Comparison of ENCODE assay signal across 8 cellular contexts in the genomic region with DNA sequence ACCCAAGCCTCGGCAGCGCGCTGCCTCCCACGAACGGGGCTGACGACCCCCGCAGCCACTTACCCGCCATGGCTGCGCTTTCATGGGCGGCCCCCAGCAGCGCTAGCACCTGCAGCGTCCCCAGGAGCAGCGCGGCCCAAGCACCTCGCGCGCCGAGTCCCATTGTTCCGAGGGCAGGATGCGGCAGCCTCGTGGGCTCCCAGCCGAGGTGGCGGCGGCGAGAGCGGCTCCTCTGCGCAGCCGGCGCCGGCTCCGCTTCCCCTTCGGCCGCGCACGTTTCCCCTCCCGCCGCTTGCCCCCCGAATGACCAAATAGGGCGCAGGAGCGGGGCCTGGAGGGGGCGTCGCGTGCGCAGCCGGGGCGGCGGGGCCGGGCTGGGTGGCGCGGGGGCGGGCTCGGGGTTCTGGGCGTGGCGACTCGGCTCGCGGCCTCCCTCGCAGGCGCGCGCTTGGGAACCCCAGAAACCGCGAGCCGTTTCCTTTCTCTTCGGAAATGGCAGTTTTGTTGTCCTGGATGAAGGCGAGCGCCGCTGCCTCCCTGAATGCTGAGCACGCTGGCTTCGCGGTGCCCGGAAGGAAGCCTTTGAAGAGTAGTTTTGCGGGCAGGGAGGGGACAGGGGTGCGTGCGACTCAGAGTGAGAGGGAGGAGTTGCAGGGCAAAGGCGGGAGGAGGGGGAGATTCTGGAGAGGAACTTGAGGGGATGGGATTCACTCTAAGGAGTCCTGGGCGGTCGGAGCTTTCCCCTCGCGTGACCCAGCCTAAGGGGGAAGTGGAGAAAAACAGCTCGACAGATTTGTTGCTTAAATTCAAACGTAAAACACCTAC. TPM values are rescaled to one million over a fixed set of nuclear protein-coding genes. Genes with fewer than 3 reads are reported as not detected.
DNase-seq lines count a peak whose midpoint lies in the region; ATAC-seq, FAIRE-seq and TF ChIP-seq lines count a peak whose summit lies in the region.

Gene TMEM123, minus strand, starts transcription at position 305 of the 825 bp plus-strand sequence. Its CDS starts 142 bp downstream, at position 163.

- H3K27me3 ChIP-seq in right atrium auricular region, result no peaks in the 10 kb centered on the region
- no peaks in the 10 kb centered on the region for H3K27me3 ChIP-seq in uterus

- intact Hi-C loops in uterus (cut with DNase I; ENCODE audit: low total_unique reads), result no loop called here

- H3K9me3 ChIP-seq in right atrium auricular region (no peaks in the 10 kb centered on the region), uterus (no peaks in the 10 kb centered on the region)

- TF ChIP-seq POLR2A in GM12891 (IDR thresholded peaks at IDR 0.05; ENCODE audit: low read depth, low read length), result peak; percentile 35; the same call in 1 of the 2 replicates
- TF ChIP-seq POLR2A in uterus (IDR thresholded peaks at IDR 0.05), result peak; percentile 80 to 86

- peak; percentile 64 for DNase-seq in GM12891 (ENCODE audit: insufficient read length, low spot score)
- DNase-seq in NCI-H1092 (lab: John Stamatoyannopoulos, UW), result peak; percentile 85
- peak; percentile 78 to 96 (median 86) for DNase-seq in T-helper 2 cell
- DNase-seq in amygdala (lab: John Stamatoyannopoulos, UW), result peak in 52 of 56 donors; percentile 24 to 83 (median 64)
- DNase-seq in right atrium auricular region (ENCODE audit: low spot score), result peak; percentile 70
- peak; percentile 79 for DNase-seq in putamen (ENCODE audit: low spot score)
- DNase-seq in uterus, result peak; percentile 84 to 85

- H3K4me3 ChIP-seq in right atrium auricular region, result peak within 1 kb of the TSS; percentile 63 to 80
- H3K4me3 ChIP-seq in uterus, result peak within 1 kb of the TSS; percentile 94 to 95

- H3K36me3 ChIP-seq in right atrium auricular region (no peaks in the 10 kb centered on the region), uterus (no peaks in the 10 kb centered on the region)

- ATAC-seq in HG02571 (IDR thresholded peaks at IDR 0.05; ENCODE audit: unreplicated experiment), result peak; percentile 59

- peaks cover 0 to 33% of the 10 kb centered on the region in 2 donors for H3K4me1 ChIP-seq in right atrium auricular region
- H3K4me1 ChIP-seq in uterus, result no peaks in the 10 kb centered on the region

- no peak for FAIRE-seq in GM12891 (lab: Jason Lieb, UNC)

- TF ChIP-seq CTCF in right atrium auricular region (IDR thresholded peaks at IDR 0.05) (peak in 1 of 2 donors; percentile 34), uterus (IDR thresholded peaks at IDR 0.05) (peak in 2 of 4 experiments; percentile 7 to 17)

- H3K27ac ChIP-seq in right atrium auricular region, result peak within 1 kb of the TSS; percentile 83 to 89
- H3K27ac ChIP-seq in uterus, result peak within 1 kb of the TSS; percentile 96

TF ChIP-seq in GM12891, 5 proteins besides CTCF, POLR2A, EP300 and RAD21:
- TF ChIP-seq TAF1 (IDR thresholded peaks at IDR 0.05; ENCODE audit: low read depth, low read length) (no peak), PAX5 (IDR thresholded peaks at IDR 0.05; ENCODE audit: insufficient read depth, low read length, severe bottlenecking) (no peak), POU2F2 (IDR thresholded peaks at IDR 0.05; ENCODE audit: low read depth, low read length) (no peak), POLR2AphosphoS5 (IDR thresholded peaks at IDR 0.05; ENCODE audit: low read depth, low read length) (peak; percentile 55; the same call in 1 of the 2 replicates), SPI1 (IDR thresholded peaks at IDR 0.05; ENCODE audit: low read depth, low read length) (peak; percentile 49; the same call in 1 of the 2 replicates)

RNA-seq across cellular contexts. Expression of gene TMEM123, which starts in this region (rescaled TPM):
- polyA plus RNA-seq in GM12891 (2012; ENCODE audit: low read depth, missing spikeins), result 62.2 TPM
- total RNA-seq in right atrium auricular region (10 to 100 TPM; 72.8 to 80.7 TPM), uterus (100 to 1,000 TPM; 187 to 522 (median 260) TPM)

Comparison
In these comparisons a context has a peak if more than half of its experiments do, and no peak if none do; other contexts are left out.
1. Peak in every context shown above with its lines: DNase-seq, ATAC-seq, H3K4me3 ChIP-seq and H3K27ac ChIP-seq.